38 cellular contexts compared by ENCODE assay signal in the genomic region with DNA sequence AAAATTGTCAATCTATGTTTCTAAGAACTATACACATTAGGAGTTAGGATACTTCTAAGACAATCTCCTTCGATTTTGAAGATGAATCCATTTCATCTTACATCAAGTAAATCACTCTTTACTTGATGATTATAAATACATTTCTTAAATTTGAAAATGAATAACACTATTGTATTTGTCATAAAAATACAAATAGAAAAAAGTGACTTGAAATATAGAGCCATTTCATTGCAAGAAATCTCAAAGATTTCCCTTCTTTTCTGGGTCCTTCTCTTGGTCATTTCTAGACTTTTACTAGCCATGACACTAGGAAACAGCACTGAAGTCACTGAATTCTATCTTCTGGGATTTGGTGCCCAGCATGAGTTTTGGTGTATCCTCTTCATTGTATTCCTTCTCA. TPM values are rescaled to one million over a fixed set of nuclear protein-coding genes. Genes with fewer than 3 reads are reported as not detected.
"Had no signal": no experiment of that assay in that cellular context is flagged by ENCODE, and none has a peak within 500 bp of the region (broad histone marks: within the 10 kb centered on the region; RNA-seq: fewer than 3 reads in every experiment).

OR5AK2 (plus strand) TSS at position 301 of the 400 bp plus-strand sequence; CDS start at position 301, 0 bp downstream.

- H3K9ac ChIP-seq: KMS-11 had no signal

- DNase-seq: Karpas-422, Kasumi-1, MG63, MM.1S, MV-4-11, NCI-H1048, NCI-H1092, NCI-H1092 treated with DMSO at 0.1 percent for 48 hours, NCI-H1105, NCI-H1105 treated with DMSO at 0.1 percent for 48 hours, NCI-H1417, NCI-H1417 treated with DMSO at 0.1 percent for 48 hours, NCI-H1436, NCI-H1436 treated with DMSO at 0.1 percent for 48 hours, NCI-H146, NCI-H1694, NCI-H1694 treated with DMSO at 0.1 percent for 48 hours, NCI-H187, NCI-H187 treated with DMSO at 0.1 percent for 48 hours, NCI-H1930, NCI-H2029, NCI-H2029 treated with DMSO at 0.1 percent for 48 hours, NCI-H2081, NCI-H2081 treated with DMSO at 0.1 percent for 48 hours, NCI-H2107, NCI-H2171, NCI-H2171 treated with DMSO at 0.1 percent for 48 hours, NCI-H2227 treated with DMSO at 0.1 percent for 48 hours, NCI-H226, NCI-H345, NCI-H446, NCI-H446 treated with DMSO at 0.1 percent for 48 hours, NCI-H510A had no signal

- H3K9me3 ChIP-seq: MG63 had no signal

- H3K4me3 ChIP-seq: MG63 had no signal

- H3K27ac ChIP-seq: KMS-11 had no signal

- H3K36me3 ChIP-seq: MG63 had no signal

RNA-seq across cellular contexts. Expression of gene OR5AK2, which starts in this region (rescaled TPM):
- total RNA-seq: LHCN-M2, M059J, MCF 10A, NCI-H460 had no signal
